8 cellular contexts compared by ENCODE assay signal in the genomic region with DNA sequence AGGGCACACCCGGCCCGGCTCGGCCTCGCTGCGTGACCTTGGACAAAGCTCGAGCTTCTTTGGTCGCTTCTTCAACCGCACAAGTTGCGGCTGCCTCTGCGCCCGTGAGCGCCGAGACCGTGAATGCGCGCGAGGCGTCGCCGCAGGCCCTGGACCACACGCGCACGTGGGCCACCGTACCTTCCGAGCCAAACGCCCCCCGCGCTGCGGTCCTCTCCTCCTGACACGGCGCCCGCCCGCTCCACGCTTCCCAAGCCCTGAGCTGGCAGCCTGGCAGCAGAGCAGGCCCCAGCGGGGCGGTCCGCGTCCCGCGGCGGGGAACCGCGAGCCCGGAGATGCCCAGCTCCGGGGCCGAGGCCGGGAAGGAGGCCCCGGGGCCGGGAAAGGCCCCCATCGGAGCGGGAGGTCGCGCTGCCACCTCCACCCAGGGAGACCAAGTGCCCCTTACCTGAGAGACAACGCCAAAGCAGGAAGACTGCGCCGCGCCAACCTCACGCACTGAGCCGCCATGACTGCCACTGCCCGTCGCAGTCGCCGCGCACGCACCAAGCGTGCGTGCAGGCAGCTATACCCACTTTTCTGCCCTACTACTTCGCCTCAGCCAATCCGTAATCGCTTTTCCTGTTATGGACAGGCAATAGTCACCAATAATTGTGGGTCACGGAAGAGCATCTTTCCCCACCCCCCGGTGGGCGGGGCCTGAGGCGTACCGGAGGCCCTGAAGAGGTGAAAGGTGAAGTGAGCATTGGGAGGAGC. TPM values are rescaled to one million over a fixed set of nuclear protein-coding genes. Genes with fewer than 3 reads are reported as not detected.
DNase-seq lines count a peak whose midpoint lies in the region; ATAC-seq and TF ChIP-seq lines count a peak whose summit lies in the region.

A gene (minus strand): TSS at position 542 of the 756 bp plus-strand sequence. CDS start 32 bp downstream, at position 510.

- peaks cover 19% of the 10 kb centered on the region for H3K36me3 ChIP-seq in osteoblast (ENCODE audit: insufficient read depth, low read length)
- H3K36me3 ChIP-seq in tibial nerve: peaks cover 4 to 17% (median 9%) of the 10 kb centered on the region in 3 donors

- no peak for TF ChIP-seq CTCF in NB4 (IDR thresholded peaks at IDR 0.05; ENCODE audit: low read depth, low read length)
- TF ChIP-seq CTCF in osteoblast (IDR thresholded peaks at IDR 0.05; ENCODE audit: extremely low read depth, low read depth, low read length): no peak
- TF ChIP-seq CTCF in tibial nerve (IDR thresholded peaks at IDR 0.05): peak in 1 of 5 experiments; percentile 10

- peak within 1 kb of the TSS; percentile 80 for H3K27ac ChIP-seq in osteoblast (ENCODE audit: low read depth, low read length)
- peak within 1 kb of the TSS; percentile 69 to 93 (median 90) for H3K27ac ChIP-seq in tibial nerve

- peak; percentile 79 for TF ChIP-seq POLR2A in GM10847 (IDR thresholded peaks at IDR 0.05; ENCODE audit: extremely low read depth, insufficient read length)
- TF ChIP-seq POLR2A in NB4 (IDR thresholded peaks at IDR 0.05; ENCODE audit: extremely low read depth, insufficient read length): peak; percentile 96
- peak; percentile 88 to 95 for TF ChIP-seq POLR2A in tibial nerve (IDR thresholded peaks at IDR 0.05)

- peak within 1 kb of the TSS; percentile 79 for H3K4me3 ChIP-seq in NB4 (ENCODE audit: low read depth, low read length)
- H3K4me3 ChIP-seq in osteoblast (ENCODE audit: insufficient read depth, low read length): peak within 1 kb of the TSS; percentile 91
- peak within 1 kb of the TSS; percentile 81 to 87 (median 84) for H3K4me3 ChIP-seq in tibial nerve

- peak within 1 kb of the TSS; percentile 89 for H3K4me2 ChIP-seq in osteoblast (ENCODE audit: insufficient read depth, low read length)

- DNase-seq in NB4 (ENCODE audit: low read depth): peak; percentile 100
- DNase-seq in SK-N-DZ (ENCODE audit: low spot score): peak; percentile 99
- peak; percentile 100 for DNase-seq in activated naive CD8-positive, alpha-beta T cell treated with anti-CD3 and anti-CD28 coated beads, Interleukin-2, amount 50 U/mL, for 16 hours (ENCODE audit: low read depth, low spot score)
- peak in 38 of 42 donors; percentile 59 to 100 (median 99) for DNase-seq in head of caudate nucleus
- DNase-seq in osteoblast (ENCODE audit: insufficient read length, low spot score, missing footprints): peak; percentile 99
- DNase-seq in tibial nerve (ENCODE audit: low spot score in 2 of 2): peak; percentile 100

- 0% methylated on average over 16 to 32 of the region's 75 CpGs for WGBS in tibial nerve, 2 donors

- TF ChIP-seq EP300 in tibial nerve (IDR thresholded peaks at IDR 0.05): peak in 1 of 2 donors; percentile 99

- peaks cover 46% of the 10 kb centered on the region for H3K79me2 ChIP-seq in osteoblast (ENCODE audit: insufficient read depth, low read length)

- H3K9me3 ChIP-seq in osteoblast (ENCODE audit: low read depth, low read length) (no peaks in the 10 kb centered on the region), tibial nerve (no peaks in the 10 kb centered on the region)

- peak; percentile 92 for ATAC-seq in HG02571 (IDR thresholded peaks at IDR 0.05; ENCODE audit: unreplicated experiment)

- peaks cover 8% of the 10 kb centered on the region for H3K4me1 ChIP-seq in osteoblast (ENCODE audit: insufficient read depth, low read length)
- H3K4me1 ChIP-seq in tibial nerve: peaks cover 0 to 45% (median 17%) of the 10 kb centered on the region in 4 donors

- H4K20me1 ChIP-seq in osteoblast (ENCODE audit: insufficient read depth, low read length): peaks cover 29% of the 10 kb centered on the region

- H3K27me3 ChIP-seq in osteoblast (ENCODE audit: insufficient read depth, low read length) (peaks cover 4% of the 10 kb centered on the region), tibial nerve (no peaks in the 10 kb centered on the region)

- peak within 1 kb of the TSS; percentile 88 for H2AFZ ChIP-seq in osteoblast (ENCODE audit: low read length)

- intact Hi-C loops in head of caudate nucleus (cut with DNase I): loop anchor here (5.0 kb wide), 1 partner anchor 345 kb away; no protein-coding TSS in a partner anchor

RNA-seq across cellular contexts. Expression of the gene that starts here (rescaled TPM):
- polyA plus RNA-seq in SK-N-DZ (2014; cell fraction: cytosol; rRNA removed): 32.6 and 35.1 TPM in 2 replicates
- 14.1 and 16.0 TPM in 2 replicates for polyA plus RNA-seq in SK-N-DZ (2014; cell fraction: nucleus; rRNA removed)
- total RNA-seq in osteoblast: 10.3 and 21.0 TPM in 2 replicates
- total RNA-seq in tibial nerve: 10 to 100 TPM; 11.1 to 13.6 (median 13.3) TPM

Comparison
In these comparisons a context has a peak if more than half of its experiments do, and no peak if none do; other contexts are left out.
1. Peak in every context shown above with its lines: DNase-seq, ATAC-seq, H3K4me3 ChIP-seq and H3K27ac ChIP-seq.